ENCODE assay signal across 8 cellular contexts in genomic region chr11:128323381-128323780, GRCh38.
DNase-seq lines count a peak whose midpoint lies in the region; ATAC-seq, FAIRE-seq and TF ChIP-seq lines count a peak whose summit lies in the region.

No MANE protein-coding gene starts in this region.

- intact Hi-C loops in MCF 10A (cut with micrococcal nuclease) (no loop called here), breast epithelium (cut with DNase I; ENCODE audit: low total_unique reads) (no loop called here)

- peak; percentile 12 for TF ChIP-seq CTCF in MCF 10A (IDR thresholded peaks at IDR 0.05; ENCODE audit: unreplicated experiment)
- TF ChIP-seq CTCF in breast epithelium (IDR thresholded peaks at IDR 0.05) = no peak
- peak; percentile 61 for TF ChIP-seq CTCF in LNCaP clone FGC (IDR thresholded peaks at IDR 0.05; ENCODE audit: control insufficient read depth, extremely low read depth, insufficient read depth)
- peak; percentile 63 for TF ChIP-seq CTCF in endodermal cell (conservative IDR thresholded peaks at IDR 0.05)

- FAIRE-seq in small intestine (lab: Jason Lieb, UNC) = no peak

- H3K36me3 Mint-ChIP-seq in MCF 10A (ENCODE audit: insufficient read depth, unreplicated experiment) (no peaks in the 10 kb centered on the region), endodermal cell (ENCODE audit: low read depth) (no peaks in the 10 kb centered on the region)

- ATAC-seq in HG02610 (IDR thresholded peaks at IDR 0.05; ENCODE audit: unreplicated experiment) (no peak), GM19455 (IDR thresholded peaks at IDR 0.05; ENCODE audit: unreplicated experiment) (no peak)

- POLR2A ChIA-PET in MCF 10A (lab: Yijun Ruan, JAX) = no interaction called here

- H3K4me3 ChIP-seq in breast epithelium = no peak overlapping the region
- no peak overlapping the region for H3K4me3 ChIP-seq in LNCaP clone FGC (ENCODE audit: low read depth, low read length)
- H3K4me3 ChIP-seq in endodermal cell (ENCODE audit: low read length) = no peak overlapping the region
- H3K4me3 ChIP-seq in small intestine (ENCODE audit: low read depth in 1 of 2, low read length in 2 of 2) = no peak overlapping the region

- H3K9me3 Mint-ChIP-seq in MCF 10A (ENCODE audit: unreplicated experiment) (no peaks in the 10 kb centered on the region), endodermal cell (no peaks in the 10 kb centered on the region)

- H3K4me1 ChIP-seq in breast epithelium = no peaks in the 10 kb centered on the region
- H3K4me1 ChIP-seq in endodermal cell (ENCODE audit: control insufficient read depth, insufficient read depth, low read length) = peaks cover 2% of the 10 kb centered on the region
- H3K4me1 ChIP-seq in small intestine (ENCODE audit: control insufficient read depth in 2 of 2, insufficient read depth in 1 of 2, low read depth in 1 of 2, low read length in 1 of 2) = peaks cover 0 to 7% of the 10 kb centered on the region in 2 donors

- H3K9me3 ChIP-seq in breast epithelium (no peaks in the 10 kb centered on the region), endodermal cell (ENCODE audit: control insufficient read depth, low read length) (no peaks in the 10 kb centered on the region), small intestine (ENCODE audit: control insufficient read depth, low read depth) (no peaks in the 10 kb centered on the region)

- H3K36me3 ChIP-seq in breast epithelium (no peaks in the 10 kb centered on the region), endodermal cell (ENCODE audit: control insufficient read depth, insufficient read depth, low read length) (no peaks in the 10 kb centered on the region), small intestine (ENCODE audit: control insufficient read depth in 2 of 2, insufficient read depth in 2 of 2, low read length in 2 of 2) (no peaks in the 10 kb centered on the region)

- CTCF ChIA-PET in MCF 10A (lab: Yijun Ruan, JAX) = interaction anchor here (1.2 kb wide), 1 partner anchor 86 kb away, joined by 3 read pairs; no protein-coding TSS in a partner anchor

- no TSS peak for BruUV-seq in MCF 10A (replicated peaks; lab: Mats Ljungman, UMichigan)

- H3K27ac ChIP-seq in breast epithelium = no peak overlapping the region
- H3K27ac ChIP-seq in endodermal cell (ENCODE audit: low read depth, low read length) = no peak overlapping the region
- peak overlapping the region; percentile 12 to 54 for H3K27ac ChIP-seq in small intestine (ENCODE audit: low read depth in 1 of 2, low read length in 1 of 2)

- H3K4me3 Mint-ChIP-seq in MCF 10A (ENCODE audit: unreplicated experiment) = no peak overlapping the region
- no peak overlapping the region for H3K4me3 Mint-ChIP-seq in endodermal cell

- TF ChIP-seq POLR2A in breast epithelium (IDR thresholded peaks at IDR 0.05) = no peak

- no peak overlapping the region for H3K9ac ChIP-seq in endodermal cell (ENCODE audit: extremely low read depth, low read length, poor library complexity, severe bottlenecking)

- DNase-seq in MCF 10A (ENCODE audit: unreplicated experiment) (peak; percentile 18), breast epithelium (ENCODE audit: low spot score in 2 of 2) (no peak), LNCaP clone FGC (ENCODE audit: low read depth) (no peak), endodermal cell (no peak), small intestine (peak; percentile 54), NCI-H1092 (lab: John Stamatoyannopoulos, UW) (no peak)

- 76 to 100% methylated on average over 2 of the region's 2 CpGs for WGBS in endodermal cell (ENCODE audit: insufficient coverage in 1 of 2, insufficient read length in 1 of 2), 2 experiments
- WGBS in small intestine, 3 donors = 67 to 74% (median 72%) methylated on average over 2 of the region's 2 CpGs

- no peaks in the 10 kb centered on the region for H3K4me1 Mint-ChIP-seq in MCF 10A (ENCODE audit: insufficient read depth, unreplicated experiment)
- peaks cover 11% of the 10 kb centered on the region for H3K4me1 Mint-ChIP-seq in endodermal cell

- H3K27ac Mint-ChIP-seq in MCF 10A (ENCODE audit: low read depth, unreplicated experiment) = no peak overlapping the region
- no peak overlapping the region for H3K27ac Mint-ChIP-seq in endodermal cell

- H3K27me3 ChIP-seq in breast epithelium = no peaks in the 10 kb centered on the region
- H3K27me3 ChIP-seq in endodermal cell (ENCODE audit: control insufficient read depth, insufficient read depth, low read length, poor library complexity, severe bottlenecking) = no peaks in the 10 kb centered on the region
- H3K27me3 ChIP-seq in small intestine (ENCODE audit: control insufficient read depth in 2 of 2, insufficient read depth in 2 of 2, low read length in 2 of 2) = no peaks in the 10 kb centered on the region

- peaks cover 10% of the 10 kb centered on the region for H3K27me3 Mint-ChIP-seq in MCF 10A (ENCODE audit: insufficient read depth, unreplicated experiment)
- peaks cover 4% of the 10 kb centered on the region for H3K27me3 Mint-ChIP-seq in endodermal cell (ENCODE audit: insufficient read depth)

Comparison
In these comparisons a context has a peak if more than half of its experiments do, and no peak if none do; other contexts are left out.
1. DNase-seq: peak in MCF 10A (single experiment) and small intestine (single experiment); none in breast epithelium (0 of 2), LNCaP clone FGC (single experiment), endodermal cell (single experiment) and NCI-H1092 (single experiment).
2. CTCF ChIP-seq: peak in MCF 10A (single experiment), LNCaP clone FGC (single experiment) and endodermal cell (single experiment); none in breast epithelium (0 of 3).
3. H3K27ac ChIP-seq: peak in small intestine (2 of 2); none in breast epithelium (0 of 2) and endodermal cell (single experiment).